ENCODE assay signal across 7 cellular contexts in genomic region chr12:113589437-113589836, GRCh38.
"Had no signal": no experiment of that assay in that cellular context is flagged by ENCODE, and none has a peak within 500 bp of the region (broad histone marks: within the 10 kb centered on the region; RNA-seq: fewer than 3 reads in every experiment).

No MANE protein-coding gene starts in this region.

- FAIRE-seq: HTR-8/SVneo had no signal

- H3K4me3 Mint-ChIP-seq: GM23338 had no signal

- H3K4me3 ChIP-seq: GM23338, HAP-1 had no signal

- ATAC-seq: GM23338, HCT116 had no signal

- DNase-seq: H7, KG1 had no signal

- H3K9me3 ChIP-seq: HAP-1 had no signal

- H2AFZ ChIP-seq: GM23338 had no signal

- H3K27ac Mint-ChIP-seq: IgD-negative memory B cell had no signal

- H3K36me3 Mint-ChIP-seq: IgD-negative memory B cell had no signal

- H3K36me3 ChIP-seq: HAP-1 had no signal

- H3K9me3 Mint-ChIP-seq: GM23338 had no signal
